ENCODE assay signal across 9 cellular contexts in the genomic region with DNA sequence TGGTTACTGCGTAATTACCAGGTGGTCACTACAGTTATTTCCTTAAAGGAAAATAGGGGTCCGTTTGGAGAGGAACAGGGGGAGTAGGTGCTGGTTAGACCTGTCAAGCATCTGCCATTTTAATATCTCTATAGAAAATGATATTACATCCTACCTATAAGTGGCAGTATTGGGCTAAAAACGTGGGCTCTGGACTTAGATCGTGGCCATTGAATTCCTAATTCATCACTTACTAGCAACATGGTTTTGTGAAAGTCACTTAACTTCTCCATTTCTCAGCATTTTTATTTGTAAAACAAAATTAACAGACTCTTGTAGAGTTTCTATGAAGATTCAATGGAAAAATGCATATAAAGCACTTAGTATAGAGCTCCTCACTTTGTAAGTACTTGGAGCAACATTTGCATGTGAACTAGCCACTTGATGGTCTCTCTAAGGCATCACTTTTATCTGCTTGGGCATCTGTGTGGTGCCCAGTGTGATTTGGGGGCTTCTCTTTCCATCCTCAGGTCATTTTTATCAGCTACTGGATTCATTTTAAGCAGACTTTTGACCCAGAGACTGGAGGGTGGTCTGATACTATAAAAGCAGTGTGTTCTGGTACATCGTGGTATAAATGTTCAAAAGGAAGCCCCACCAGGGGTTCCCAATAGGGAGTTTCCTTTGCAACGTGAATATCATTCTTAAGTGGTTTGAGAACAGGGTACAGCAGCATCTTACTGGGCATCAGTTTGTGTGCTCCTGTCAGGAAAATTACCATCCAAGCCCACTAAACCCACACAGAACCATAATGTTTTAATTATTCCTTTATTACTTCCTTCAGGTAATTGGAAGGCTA. TPM values are rescaled to one million over a fixed set of nuclear protein-coding genes. Genes with fewer than 3 reads are reported as not detected.
DNase-seq lines count a peak whose midpoint lies in the region; ATAC-seq and TF ChIP-seq lines count a peak whose summit lies in the region.
"Had no signal": no experiment of that assay in that cellular context is flagged by ENCODE, and none has a peak within 500 bp of the region (broad histone marks: within the 10 kb centered on the region; RNA-seq: fewer than 3 reads in every experiment).

No MANE protein-coding gene starts in this region.

- H3K27me3 ChIP-seq in DOHH2 (ENCODE audit: control insufficient read depth, low read length) (no peaks in the 10 kb centered on the region), RWPE2 (ENCODE audit: insufficient read depth, poor library complexity, severe bottlenecking) (no peaks in the 10 kb centered on the region)

- no peak overlapping the region for H3K27ac ChIP-seq in DOHH2 (ENCODE audit: low read depth, low read length)
- H3K27ac ChIP-seq in RWPE2 (ENCODE audit: poor library complexity, severe bottlenecking) = peak overlapping the region; percentile 91

- H3K9me2 ChIP-seq in DOHH2 (replicated peaks; ENCODE audit: control insufficient read depth, low read length) = no peaks in the 10 kb centered on the region

- ATAC-seq in GM21526 (IDR thresholded peaks at IDR 0.05; ENCODE audit: low FRiP score, unreplicated experiment) (peak; percentile 71), RWPE2 (ENCODE audit: low read depth) (0 out of 3 replicates have a peak, but pooled peaks have one; percentile 37)
- no peak for ATAC-seq in activated naive CD4-positive, alpha-beta T cell treated with anti-CD3 and anti-CD28 coated beads, Interleukin-2, amount 50 U/mL, for 72 hours

- no peaks in the 10 kb centered on the region for H3K36me3 Mint-ChIP-seq in activated naive CD4-positive, alpha-beta T cell treated with anti-CD3 and anti-CD28 coated beads, Interleukin-2, amount 50 U/mL, for 72 hours

- H3K79me2 ChIP-seq in DOHH2 (ENCODE audit: control insufficient read depth, low read length) = no peaks in the 10 kb centered on the region

- H3K4me3 ChIP-seq in DOHH2 (ENCODE audit: low read length) (no peak overlapping the region), RWPE2 (ENCODE audit: severe bottlenecking) (no peak overlapping the region), skeletal muscle cell (ENCODE audit: low read depth, low read length) (no peak overlapping the region)

- H3K27ac Mint-ChIP-seq in activated naive CD4-positive, alpha-beta T cell treated with anti-CD3 and anti-CD28 coated beads, Interleukin-2, amount 50 U/mL, for 72 hours = no peak overlapping the region
- H3K27ac Mint-ChIP-seq: T-helper 1 cell treated with Interleukin-12 subunit alpha and Interleukin-12 subunit beta and Interleukin-4 antibody, amounts not matched to agents 30 μg/mL and 1 μg/mL, for 36 hours had no signal

- H3K9me3 ChIP-seq in DOHH2 (ENCODE audit: control insufficient read depth, insufficient read depth, low read length) (no peaks in the 10 kb centered on the region), RWPE2 (ENCODE audit: severe bottlenecking) (no peaks in the 10 kb centered on the region)

- 0 out of 2 replicates have a peak, but pooled peaks cover 5% of the 10 kb centered on the region for H3F3A ChIP-seq in DOHH2 (ENCODE audit: control insufficient read depth, insufficient read depth)

- peaks cover 36% of the 10 kb centered on the region for H3K4me1 ChIP-seq in DOHH2 (ENCODE audit: control insufficient read depth, low read length)
- peaks cover 19% of the 10 kb centered on the region for H3K4me1 ChIP-seq in RWPE2 (ENCODE audit: insufficient read depth, poor library complexity, severe bottlenecking)

- TF ChIP-seq CTCF in DOHH2 (IDR thresholded peaks at IDR 0.05; ENCODE audit: low read depth, low read length, poor library complexity, severe bottlenecking) = peak; percentile 49
- peak; percentile 53 for TF ChIP-seq CTCF in LNCAP (IDR thresholded peaks at IDR 0.05)
- TF ChIP-seq CTCF in RWPE2 (IDR thresholded peaks at IDR 0.05; ENCODE audit: poor library complexity, severe bottlenecking) = peak; percentile 81

- peak overlapping the region; percentile 2; the same call in 1 of the 2 replicates for H3K4me2 ChIP-seq in DOHH2 (ENCODE audit: low read length)

- H3K36me3 ChIP-seq in DOHH2 (ENCODE audit: control insufficient read depth, low read length) (no peaks in the 10 kb centered on the region), RWPE2 (ENCODE audit: low read depth) (no peaks in the 10 kb centered on the region)

- H4K20me1 ChIP-seq in DOHH2 (ENCODE audit: control insufficient read depth, insufficient read depth, low read depth, low read length) = no peaks in the 10 kb centered on the region

- DNase-seq in RWPE2 (ENCODE audit: low spot score) (no peak), fibroblast of the conjunctiva (ENCODE audit: low read depth) (peak; percentile 70), skeletal muscle cell (ENCODE audit: low read depth) (peak; percentile 29)
- no peak for DNase-seq in activated effector memory CD4-positive, alpha-beta T cell treated with Interleukin-2 at 50 U/mL for 16 hours
- no peak for DNase-seq in activated naive CD4-positive, alpha-beta T cell treated with anti-CD3 and anti-CD28 coated beads, Interleukin-2, amount 50 U/mL, for 72 hours (ENCODE audit: low spot score in 2 of 2)

- no peaks in the 10 kb centered on the region for H3K9me3 Mint-ChIP-seq in activated naive CD4-positive, alpha-beta T cell treated with anti-CD3 and anti-CD28 coated beads, Interleukin-2, amount 50 U/mL, for 72 hours
- H3K9me3 Mint-ChIP-seq: T-helper 1 cell treated with Interleukin-12 subunit alpha and Interleukin-12 subunit beta and Interleukin-4 antibody, amounts not matched to agents 30 μg/mL and 1 μg/mL, for 36 hours had no signal

RNA-seq across cellular contexts. Expression of gene RASSF6, which starts 42.7 kb away (rescaled TPM):
- total RNA-seq in activated naive CD4-positive, alpha-beta T cell treated with anti-CD3 and anti-CD28 coated beads, Interleukin-2, amount 50 U/mL, for 72 hours = not detected

Comparison
In these comparisons a context has a peak if more than half of its experiments do, and no peak if none do; other contexts are left out.
1. ATAC-seq: peak in GM21526 (single experiment) and RWPE2 (single experiment); none in activated naive CD4-positive, alpha-beta T cell treated with anti-CD3 and anti-CD28 coated beads, Interleukin-2, amount 50 U/mL, for 72 hours (0 of 2).
2. DNase-seq: peak in fibroblast of the conjunctiva (single experiment) and skeletal muscle cell (single experiment); none in RWPE2 (single experiment), activated effector memory CD4-positive, alpha-beta T cell treated with Interleukin-2 at 50 U/mL for 16 hours (single experiment) and activated naive CD4-positive, alpha-beta T cell treated with anti-CD3 and anti-CD28 coated beads, Interleukin-2, amount 50 U/mL, for 72 hours (0 of 2).
3. Peak in every context shown above with its lines, with median percentiles within 50 percentile points of each other: CTCF ChIP-seq.